ENCODE assay signal across 29 cellular contexts in the genomic region with DNA sequence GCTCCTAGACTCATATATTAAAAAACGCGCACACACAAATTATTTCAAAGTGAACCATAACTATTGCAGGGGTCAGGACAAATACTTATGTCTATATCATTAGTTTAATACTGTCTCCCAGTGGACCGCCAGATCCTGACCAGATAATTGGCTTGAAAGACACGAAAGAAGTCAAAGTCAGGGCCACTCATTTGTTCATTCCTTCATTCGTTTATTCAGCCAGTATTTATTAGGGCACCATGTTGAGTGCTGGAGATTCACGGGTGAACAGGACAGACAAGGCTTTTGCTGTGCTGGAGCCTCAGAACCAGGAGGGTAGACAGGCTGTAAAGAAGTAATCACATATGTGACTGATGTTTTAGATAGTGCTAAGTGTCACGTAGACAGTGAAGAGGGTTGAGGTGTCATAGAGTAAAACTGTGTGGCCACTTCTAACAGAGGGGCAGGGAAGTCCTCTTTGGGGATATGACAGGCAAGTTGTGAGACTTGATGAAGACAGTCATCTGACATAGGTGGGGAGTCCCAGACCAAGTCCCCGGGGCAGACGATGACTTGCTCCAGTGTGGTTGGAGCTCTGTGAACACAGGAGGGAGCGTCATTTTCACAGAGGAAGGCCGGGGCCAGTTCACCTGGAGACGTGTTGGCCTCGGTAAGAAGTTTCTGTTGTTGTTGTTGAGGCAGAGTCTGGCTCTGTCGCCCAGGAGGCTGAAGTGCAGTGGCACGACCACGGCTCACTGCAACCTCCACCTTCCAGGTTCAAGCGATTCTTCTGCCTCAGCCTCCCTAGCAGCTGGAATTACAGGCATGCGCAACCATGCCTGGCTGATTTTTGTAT. TPM values are rescaled to one million over a fixed set of nuclear protein-coding genes. Genes with fewer than 3 reads are reported as not detected.
A peak's percentile ranks its signal among the peaks of the same experiment; 100 is the strongest.
DNase-seq lines count a peak whose midpoint lies in the region; ATAC-seq and TF ChIP-seq lines count a peak whose summit lies in the region.
"Had no signal": no experiment of that assay in that cellular context is flagged by ENCODE, and none has a peak within 500 bp of the region (broad histone marks: within the 10 kb centered on the region; RNA-seq: fewer than 3 reads in every experiment).

No MANE protein-coding gene starts in this region.

- H3K4me2 ChIP-seq in H9 (ENCODE audit: insufficient read depth, insufficient read length, low read length) = no peak overlapping the region
- H3K4me2 ChIP-seq: SK-N-SH had no signal

- 0 out of 2 replicates have a peak overlapping the region, but pooled peaks have one; percentile 37 for H2BK15ac ChIP-seq in H9 (ENCODE audit: low read depth, low read length)

- H3K23me2 ChIP-seq in H9 (ENCODE audit: insufficient read length, low read depth, low read length, poor library complexity, severe bottlenecking) = no peaks in the 10 kb centered on the region

- H4K8ac ChIP-seq in H9 (replicated peaks; ENCODE audit: insufficient read length, low read depth, low read length) = no peak overlapping the region

- no peak overlapping the region for H3T11ph ChIP-seq in H9 (ENCODE audit: low read length)

- H2BK5ac ChIP-seq in H9 (ENCODE audit: insufficient read length, low read length) = no peak overlapping the region

- no peak overlapping the region for H3K23ac ChIP-seq in H9 (ENCODE audit: insufficient read length, low read depth, low read length)

- H3K56ac ChIP-seq in H9 (ENCODE audit: insufficient read length, low read depth, low read length) = no peak overlapping the region

- H3K18ac ChIP-seq in H9 (ENCODE audit: insufficient read length, low read depth, low read length) = no peak overlapping the region

- no peaks in the 10 kb centered on the region for H3K79me2 ChIP-seq in H9 (ENCODE audit: insufficient read depth, low read length)

- no peak for DNase-seq in activated CD8-positive, alpha-beta T cell treated with anti-CD3 and anti-CD28 coated beads for 36 hours
- no peak for DNase-seq in activated CD8-positive, alpha-beta T cell treated with anti-CD3 and anti-CD28 coated beads, Interleukin-2, amount 10 ng/mL, durations not matched to agents 7 days and 5 days
- DNase-seq in H9 = no peak
- peak; percentile 68 for DNase-seq in chondrocyte (ENCODE audit: low spot score)
- DNase-seq in sigmoid colon = peak; percentile 28
- DNase-seq in NCI-H2196 treated with DMSO at 0.1 percent for 48 hours (lab: John Stamatoyannopoulos, UW; ENCODE audit: unreplicated experiment) = no peak
- no peak for DNase-seq in stimulated activated naive CD8-positive, alpha-beta T cell treated with anti-CD3 and anti-CD28 coated beads, Interleukin-15, amount 100 ng/mL, for 72 hours
- DNase-seq in KG1 (lab: John Stamatoyannopoulos, UW) = no peak
- DNase-seq: 8988T; ACHN; BE2C; CD8-positive, alpha-beta memory T cell; DMS 273 treated with DMSO at 0.1 percent for 48 hours; DMS79; EL; GDM1; KBM-7; MG63; NCI-H1105 treated with DMSO at 0.1 percent for 48 hours; NCI-H146; NCI-H1930; NCI-H2107; NCI-H446 treated with DMSO at 0.1 percent for 48 hours; NCI-H526; NCI-H82; NK-92 treated with Interleukin-12 subunit alpha and Interleukin-12 subunit beta, amount 100 ng/mL, for 24 hours; PC-3; SK-N-SH had no signal

- no peak overlapping the region for H3K4ac ChIP-seq in H9 (ENCODE audit: low read depth, low read length)

- no peaks in the 10 kb centered on the region for H3K79me1 ChIP-seq in H9 (ENCODE audit: insufficient read depth, low read depth, low read length, poor library complexity, severe bottlenecking)

- H4K91ac ChIP-seq in H9 (ENCODE audit: insufficient read length, low read depth, low read length) = no peak overlapping the region

- H3K36me3 Mint-ChIP-seq in activated CD8-positive, alpha-beta T cell treated with anti-CD3 and anti-CD28 coated beads for 36 hours (ENCODE audit: low read depth) = peaks cover 7% of the 10 kb centered on the region
- peaks cover 10% of the 10 kb centered on the region for H3K36me3 Mint-ChIP-seq in activated CD8-positive, alpha-beta T cell treated with anti-CD3 and anti-CD28 coated beads, Interleukin-2, amount 10 ng/mL, durations not matched to agents 7 days and 5 days (ENCODE audit: low read depth)
- H3K36me3 Mint-ChIP-seq in H9 (ENCODE audit: insufficient read depth in 1 of 3, low read depth in 3 of 3) (peaks cover 3 to 14% (median 10%) of the 10 kb centered on the region in 3 experiments; a peak in 6 of 7 replicates), chondrocyte (ENCODE audit: low read depth) (peaks cover 8% of the 10 kb centered on the region)

- TF ChIP-seq CTCF in activated CD8-positive, alpha-beta T cell treated with anti-CD3 and anti-CD28 coated beads for 36 hours (IDR thresholded peaks at IDR 0.05) = no peak
- no peak for TF ChIP-seq CTCF in H9 (conservative IDR thresholded peaks at IDR 0.05)
- TF ChIP-seq CTCF in chondrocyte (IDR thresholded peaks at IDR 0.05) = no peak
- TF ChIP-seq CTCF in sigmoid colon (IDR thresholded peaks at IDR 0.05) = no peak

- CTCF ChIA-PET in activated CD8-positive, alpha-beta T cell treated with anti-CD3 and anti-CD28 coated beads for 36 hours (lab: Charles Lee) = interaction anchor here (1.5 kb wide), 1 partner anchor 54 kb away, joined by 3 read pairs; no protein-coding TSS in a partner anchor
- CTCF ChIA-PET in activated CD8-positive, alpha-beta T cell treated with anti-CD3 and anti-CD28 coated beads, Interleukin-2, amount 10 ng/mL, durations not matched to agents 7 days and 5 days (lab: Charles Lee) = no interaction called here

- H3K27me3 ChIP-seq in H9 (ENCODE audit: insufficient read depth, low read length) = no peaks in the 10 kb centered on the region
- no peaks in the 10 kb centered on the region for H3K27me3 ChIP-seq in sigmoid colon
- H3K27me3 ChIP-seq: BE2C, MG63 had no signal

- H3K9ac ChIP-seq in H9 (ENCODE audit: extremely low read depth, insufficient read length, low read length) = no peak overlapping the region
- H3K9ac ChIP-seq: SK-N-SH had no signal

- H3K4me3 Mint-ChIP-seq in activated CD8-positive, alpha-beta T cell treated with anti-CD3 and anti-CD28 coated beads for 36 hours = no peak overlapping the region
- H3K4me3 Mint-ChIP-seq in activated CD8-positive, alpha-beta T cell treated with anti-CD3 and anti-CD28 coated beads, Interleukin-2, amount 10 ng/mL, durations not matched to agents 7 days and 5 days = no peak overlapping the region
- no peak overlapping the region for H3K4me3 Mint-ChIP-seq in H9
- H3K4me3 Mint-ChIP-seq in chondrocyte (ENCODE audit: unreplicated experiment) = no peak overlapping the region
- no peak overlapping the region for H3K4me3 Mint-ChIP-seq in stimulated activated naive CD8-positive, alpha-beta T cell treated with anti-CD3 and anti-CD28 coated beads, Interleukin-15, amount 100 ng/mL, for 72 hours
- H3K4me3 Mint-ChIP-seq: CD14-positive monocyte; CD8-positive, alpha-beta memory T cell had no signal

- no peak for TF ChIP-seq EP300 in sigmoid colon (IDR thresholded peaks at IDR 0.05)

- intact Hi-C loops in activated CD8-positive, alpha-beta T cell treated with anti-CD3 and anti-CD28 coated beads for 36 hours (cut with micrococcal nuclease) = no loop called here
- intact Hi-C loops in sigmoid colon (cut with DNase I) = no loop called here

- POLR2A ChIA-PET in activated CD8-positive, alpha-beta T cell treated with anti-CD3 and anti-CD28 coated beads for 36 hours (lab: Charles Lee) = interaction anchor here (0.7 kb wide), 1 partner anchor 313 kb away, joined by 3 read pairs; no protein-coding TSS in a partner anchor
- POLR2A ChIA-PET in activated CD8-positive, alpha-beta T cell treated with anti-CD3 and anti-CD28 coated beads, Interleukin-2, amount 10 ng/mL, durations not matched to agents 7 days and 5 days (lab: Charles Lee) = no interaction called here

- no peak overlapping the region for H2BK120ac ChIP-seq in H9 (ENCODE audit: low read depth, low read length, poor library complexity, severe bottlenecking)

- H3K36me3 ChIP-seq in sigmoid colon = peaks cover 6 to 17% (median 12%) of the 10 kb centered on the region in 4 donors

- no peaks in the 10 kb centered on the region for H3K9me3 Mint-ChIP-seq in activated CD8-positive, alpha-beta T cell treated with anti-CD3 and anti-CD28 coated beads for 36 hours
- H3K9me3 Mint-ChIP-seq in activated CD8-positive, alpha-beta T cell treated with anti-CD3 and anti-CD28 coated beads, Interleukin-2, amount 10 ng/mL, durations not matched to agents 7 days and 5 days (ENCODE audit: insufficient read depth) = no peaks in the 10 kb centered on the region
- no peaks in the 10 kb centered on the region for H3K9me3 Mint-ChIP-seq in H9
- no peaks in the 10 kb centered on the region for H3K9me3 Mint-ChIP-seq in chondrocyte (ENCODE audit: low read depth)
- H3K9me3 Mint-ChIP-seq in stimulated activated naive CD8-positive, alpha-beta T cell treated with anti-CD3 and anti-CD28 coated beads, Interleukin-15, amount 100 ng/mL, for 72 hours = no peaks in the 10 kb centered on the region
- H3K9me3 Mint-ChIP-seq: CD8-positive, alpha-beta memory T cell had no signal

- TF ChIP-seq POLR2A in sigmoid colon (IDR thresholded peaks at IDR 0.05) = no peak

- no peak overlapping the region for H2BK20ac ChIP-seq in H9 (ENCODE audit: low read depth, low read length, poor library complexity, severe bottlenecking)

- H4K5ac ChIP-seq in H9 (ENCODE audit: insufficient read length, low read depth, low read length) = no peak overlapping the region

- H3K4me1 ChIP-seq in H9 (ENCODE audit: insufficient read depth, low read length) (no peaks in the 10 kb centered on the region), sigmoid colon (peaks cover 0 to 2% (median 0%) of the 10 kb centered on the region in 4 donors)
- H3K4me1 ChIP-seq: BE2C had no signal

- H3K14ac ChIP-seq in H9 (ENCODE audit: insufficient read depth, low read length) = no peak overlapping the region; the same call in 1 of the 2 replicates

- H3K27me3 Mint-ChIP-seq in activated CD8-positive, alpha-beta T cell treated with anti-CD3 and anti-CD28 coated beads for 36 hours = no peaks in the 10 kb centered on the region
- H3K27me3 Mint-ChIP-seq in activated CD8-positive, alpha-beta T cell treated with anti-CD3 and anti-CD28 coated beads, Interleukin-2, amount 10 ng/mL, durations not matched to agents 7 days and 5 days (ENCODE audit: low read depth) = no peaks in the 10 kb centered on the region
- no peaks in the 10 kb centered on the region for H3K27me3 Mint-ChIP-seq in H9 (ENCODE audit: low read depth)
- H3K27me3 Mint-ChIP-seq in chondrocyte (ENCODE audit: low read depth) = no peaks in the 10 kb centered on the region
- no peaks in the 10 kb centered on the region for H3K27me3 Mint-ChIP-seq in stimulated activated naive CD8-positive, alpha-beta T cell treated with anti-CD3 and anti-CD28 coated beads, Interleukin-15, amount 100 ng/mL, for 72 hours

- H3K4me1 Mint-ChIP-seq in activated CD8-positive, alpha-beta T cell treated with anti-CD3 and anti-CD28 coated beads for 36 hours (ENCODE audit: low read depth) = no peaks in the 10 kb centered on the region
- H3K4me1 Mint-ChIP-seq in activated CD8-positive, alpha-beta T cell treated with anti-CD3 and anti-CD28 coated beads, Interleukin-2, amount 10 ng/mL, durations not matched to agents 7 days and 5 days (ENCODE audit: low read depth) = no peaks in the 10 kb centered on the region
- H3K4me1 Mint-ChIP-seq in H9 (no peaks in the 10 kb centered on the region; a peak in 1 of 4 replicates), chondrocyte (ENCODE audit: low read depth) (peaks cover 9% of the 10 kb centered on the region)
- no peaks in the 10 kb centered on the region for H3K4me1 Mint-ChIP-seq in stimulated activated naive CD8-positive, alpha-beta T cell treated with anti-CD3 and anti-CD28 coated beads, Interleukin-15, amount 100 ng/mL, for 72 hours
- H3K4me1 Mint-ChIP-seq: CD14-positive monocyte; CD8-positive, alpha-beta memory T cell had no signal

- no peaks in the 10 kb centered on the region for H4K20me1 ChIP-seq in H9 (ENCODE audit: control insufficient read depth, insufficient read depth, insufficient read length)

- WGBS in H9 (ENCODE audit: extremely low coverage, insufficient read length, low lambda C conversion rate) = no CpG with 5 or more reads among the region's 18 CpGs
- 90% methylated on average over 18 of the region's 18 CpGs for WGBS in sigmoid colon, 2 donors

- no peak overlapping the region for H3K4me3 ChIP-seq in sigmoid colon
- H3K4me3 ChIP-seq: MG63 had no signal

- H2AFZ ChIP-seq in H9 (ENCODE audit: low read length) = no peak overlapping the region

- H3K27ac ChIP-seq in H9 (ENCODE audit: insufficient read length, low read depth, low read length) (no peak overlapping the region), sigmoid colon (no peak overlapping the region)

- H2BK12ac ChIP-seq in H9 (ENCODE audit: insufficient read length, low read depth, low read length) = no peak overlapping the region

- no peak overlapping the region for H3K27ac Mint-ChIP-seq in activated CD8-positive, alpha-beta T cell treated with anti-CD3 and anti-CD28 coated beads for 36 hours
- no peak overlapping the region for H3K27ac Mint-ChIP-seq in activated CD8-positive, alpha-beta T cell treated with anti-CD3 and anti-CD28 coated beads, Interleukin-2, amount 10 ng/mL, durations not matched to agents 7 days and 5 days
- H3K27ac Mint-ChIP-seq in H9 (peak overlapping the region in 2 of 3 experiments; percentile 5 to 26; a peak in 3 of 7 replicates), chondrocyte (ENCODE audit: unreplicated experiment) (no peak overlapping the region)
- no peak overlapping the region for H3K27ac Mint-ChIP-seq in stimulated activated naive CD8-positive, alpha-beta T cell treated with anti-CD3 and anti-CD28 coated beads, Interleukin-15, amount 100 ng/mL, for 72 hours
- H3K27ac Mint-ChIP-seq: CD8-positive, alpha-beta memory T cell had no signal

- peak; percentile 45 for ATAC-seq in activated CD8-positive, alpha-beta T cell treated with anti-CD3 and anti-CD28 coated beads for 36 hours
- no peak for ATAC-seq in activated CD8-positive, alpha-beta T cell treated with anti-CD3 and anti-CD28 coated beads, Interleukin-2, amount 10 ng/mL, durations not matched to agents 7 days and 5 days
- ATAC-seq in stimulated activated naive CD8-positive, alpha-beta T cell treated with anti-CD3 and anti-CD28 coated beads, Interleukin-15, amount 100 ng/mL, for 72 hours = no peak
- ATAC-seq: PC-3 had no signal

- no peaks in the 10 kb centered on the region for H3K9me3 ChIP-seq in H9 (ENCODE audit: control insufficient read depth, low read depth, low read length)
- no peaks in the 10 kb centered on the region for H3K9me3 ChIP-seq in sigmoid colon
- H3K9me3 ChIP-seq: BE2C, MG63, SK-N-SH had no signal

- H2AK5ac ChIP-seq in H9 (ENCODE audit: insufficient read length, low read length) = no peak overlapping the region

RNA-seq across cellular contexts. Expression of a gene that starts 25.9 kb away (rescaled TPM):
- total RNA-seq in activated CD8-positive, alpha-beta T cell treated with anti-CD3 and anti-CD28 coated beads for 36 hours = 10 to 100 TPM; 90.4 to 92.8 TPM
- total RNA-seq in activated CD8-positive, alpha-beta T cell treated with anti-CD3 and anti-CD28 coated beads, Interleukin-2, amount 10 ng/mL, durations not matched to agents 7 days and 5 days = 10 to 100 TPM; 84.0 to 87.9 TPM
- total RNA-seq in H9 (2021) (79.1 and 85.6 TPM in 2 replicates), chondrocyte (54.8 to 64.3 TPM (median 57.7 TPM) in 3 replicates), sigmoid colon (10 to 100 TPM; 32.4 to 72.8 (median 51.2) TPM)
- 10 to 100 TPM; 54.7 to 78.7 (median 74.9) TPM for polyA plus RNA-seq in sigmoid colon

Comparison
In these comparisons a context has a peak if more than half of its experiments do, and no peak if none do; other contexts are left out.
1. DNase-seq: peak in chondrocyte (single experiment) and sigmoid colon (single experiment); none in activated CD8-positive, alpha-beta T cell treated with anti-CD3 and anti-CD28 coated beads for 36 hours (single experiment), activated CD8-positive, alpha-beta T cell treated with anti-CD3 and anti-CD28 coated beads, Interleukin-2, amount 10 ng/mL, durations not matched to agents 7 days and 5 days (single experiment), H9 (single experiment), NCI-H2196 treated with DMSO at 0.1 percent for 48 hours (single experiment), stimulated activated naive CD8-positive, alpha-beta T cell treated with anti-CD3 and anti-CD28 coated beads, Interleukin-15, amount 100 ng/mL, for 72 hours (0 of 2) and KG1 (single experiment).
2. H3K27ac Mint-ChIP-seq: peak in H9 (2 of 3); none in activated CD8-positive, alpha-beta T cell treated with anti-CD3 and anti-CD28 coated beads for 36 hours (single experiment), activated CD8-positive, alpha-beta T cell treated with anti-CD3 and anti-CD28 coated beads, Interleukin-2, amount 10 ng/mL, durations not matched to agents 7 days and 5 days (single experiment), chondrocyte (single experiment) and stimulated activated naive CD8-positive, alpha-beta T cell treated with anti-CD3 and anti-CD28 coated beads, Interleukin-15, amount 100 ng/mL, for 72 hours (0 of 2).